17 cellular contexts compared by ENCODE assay signal in genomic region chr15:88247914-88248313, GRCh38. TPM values are rescaled to one million over a fixed set of nuclear protein-coding genes. Genes with fewer than 3 reads are reported as not detected.
"Had no signal": no experiment of that assay in that cellular context is flagged by ENCODE, and none has a peak within 500 bp of the region (broad histone marks: within the 10 kb centered on the region; RNA-seq: fewer than 3 reads in every experiment).

No MANE protein-coding gene starts in this region.

- ATAC-seq: stimulated activated naive B cell treated with anti-CD40 and anti-IgM and Interleukin-4, amounts not matched to agents 10 μg/mL and 1 μg/mL and 100 μg/mL, for 72 hours had no signal

- FAIRE-seq: endothelial cell of umbilical vein had no signal

- H3K4me3 ChIP-seq: esophagus squamous epithelium, neural progenitor cell, ovary, transverse colon had no signal

- H3K36me3 ChIP-seq: brain microvascular endothelial cell, esophagus squamous epithelium, neural progenitor cell, ovary, transverse colon had no signal

- DNase-seq: activated CD4-positive, alpha-beta T cell treated with anti-CD3 and anti-CD28 coated beads, Interleukin-2, amount 10 ng/mL, durations not matched to agents 7 days and 5 days; activated CD8-positive, alpha-beta memory T cell treated with anti-CD3 and anti-CD28 coated beads for 24 hours; activated gamma-delta T cell treated with Interleukin-2 at 50 U/mL for 16 hours; amniotic stem cell; brain microvascular endothelial cell; effector CD8-positive, alpha-beta T cell; esophagus squamous epithelium; naive B cell; ovary; stimulated activated CD4-positive, alpha-beta T cell treated with anti-CD3 and anti-CD28 coated beads, Interleukin-15, amount 100 ng/mL, for 24 hours; stimulated activated CD4-positive, alpha-beta T cell treated with anti-CD3 and anti-CD28 coated beads, Interleukin-4, amount 100 ng/mL, for 1 hour; stimulated activated naive B cell treated with anti-CD40 and anti-IgM and Interleukin-4, amounts not matched to agents 10 μg/mL and 1 μg/mL and 100 μg/mL, for 72 hours; transverse colon had no signal

- H3K27ac ChIP-seq: brain microvascular endothelial cell, esophagus squamous epithelium, neural progenitor cell, ovary, transverse colon had no signal

- H3K27me3 ChIP-seq: brain microvascular endothelial cell, ovary had no signal

- H3K9ac ChIP-seq: neural progenitor cell had no signal

- H3K9me3 ChIP-seq: esophagus squamous epithelium, ovary, transverse colon had no signal

RNA-seq across cellular contexts. Expression of gene NTRK3, which starts 8.6 kb away (rescaled TPM):
- total RNA-seq: activated CD4-positive, alpha-beta T cell treated with anti-CD3 and anti-CD28 coated beads, Interleukin-2, amount 10 ng/mL, durations not matched to agents 7 days and 5 days; endothelial cell of umbilical vein; fibroblast of villous mesenchyme; lung microvascular endothelial cell had no signal
- polyA plus RNA-seq: endothelial cell of umbilical vein had no signal
